Comparison of ENCODE assay signal across 11 cellular contexts in genomic region chr11:29019960-29020683, GRCh38.
DNase-seq lines count a peak whose midpoint lies in the region; ATAC-seq and TF ChIP-seq lines count a peak whose summit lies in the region.
"Had no signal": no experiment of that assay in that cellular context is flagged by ENCODE, and none has a peak within 500 bp of the region (broad histone marks: within the 10 kb centered on the region; RNA-seq: fewer than 3 reads in every experiment).

No MANE protein-coding gene starts in this region.

- no peaks in the 10 kb centered on the region for H3K4me1 Mint-ChIP-seq in nephron progenitor cell
- no peaks in the 10 kb centered on the region for H3K4me1 Mint-ChIP-seq in activated CD4-positive, alpha-beta memory T cell treated with anti-CD3 and anti-CD28 coated beads for 36 hours (ENCODE audit: low read depth)

- no peaks in the 10 kb centered on the region for H3K36me3 Mint-ChIP-seq in nephron progenitor cell (ENCODE audit: low read depth)
- no peaks in the 10 kb centered on the region for H3K36me3 Mint-ChIP-seq in activated CD4-positive, alpha-beta memory T cell treated with anti-CD3 and anti-CD28 coated beads for 36 hours

- H3K27ac Mint-ChIP-seq in nephron progenitor cell: no peak overlapping the region
- no peak overlapping the region for H3K27ac Mint-ChIP-seq in activated CD4-positive, alpha-beta memory T cell treated with anti-CD3 and anti-CD28 coated beads for 36 hours
- H3K27ac Mint-ChIP-seq: dendritic cell treated with granulocyte-macrophage colony-stimulating factor and Interleukin-4, amounts not matched to agents 40 ng/mL and 50 ng/mL, for 4 days had no signal

- CTCF ChIA-PET in activated CD4-positive, alpha-beta memory T cell treated with anti-CD3 and anti-CD28 coated beads for 36 hours (lab: Charles Lee): no interaction called here

- no peaks in the 10 kb centered on the region for H3K27me3 Mint-ChIP-seq in nephron progenitor cell (ENCODE audit: low read depth, poor library complexity)
- no peaks in the 10 kb centered on the region for H3K27me3 Mint-ChIP-seq in activated CD4-positive, alpha-beta memory T cell treated with anti-CD3 and anti-CD28 coated beads for 36 hours
- H3K27me3 Mint-ChIP-seq: dendritic cell treated with granulocyte-macrophage colony-stimulating factor and Interleukin-4, amounts not matched to agents 40 ng/mL and 50 ng/mL, for 4 days had no signal

- no peaks in the 10 kb centered on the region for H3K9me3 Mint-ChIP-seq in nephron progenitor cell
- peaks cover 19% of the 10 kb centered on the region for H3K9me3 Mint-ChIP-seq in activated CD4-positive, alpha-beta memory T cell treated with anti-CD3 and anti-CD28 coated beads for 36 hours

- ATAC-seq in HG02588 (IDR thresholded peaks at IDR 0.05; ENCODE audit: unreplicated experiment): no peak

- POLR2A ChIA-PET in activated CD4-positive, alpha-beta memory T cell treated with anti-CD3 and anti-CD28 coated beads for 36 hours (lab: Charles Lee): no interaction called here

- no peak overlapping the region for H3K4me3 ChIP-seq in cardiac fibroblast (replicated peaks in 1 of 2; ENCODE audit: low read depth in 2 of 2, low read length in 2 of 2)
- no peak overlapping the region for H3K4me3 ChIP-seq in coronary artery
- H3K4me3 ChIP-seq: tibial nerve had no signal

- DNase-seq in EH (ENCODE audit: low read depth) (peak; percentile 52), NCI-H146 (lab: John Stamatoyannopoulos, UW) (peak; percentile 60), cardiac fibroblast (ENCODE audit: low read depth in 2 of 2) (peak; percentile 61 to 70), nephron progenitor cell (peak; percentile 19), coronary artery (ENCODE audit: low spot score) (no peak)
- no peak for DNase-seq in activated CD4-positive, alpha-beta memory T cell treated with anti-CD3 and anti-CD28 coated beads for 36 hours
- no peak for DNase-seq in activated CD4-positive, alpha-beta T cell treated with anti-CD3 and anti-CD28 coated beads, Interleukin-2, amount 50 U/mL, for 4 hours
- DNase-seq: Right ventricle myocardium superior had no signal

- intact Hi-C loops in activated CD4-positive, alpha-beta memory T cell treated with anti-CD3 and anti-CD28 coated beads for 36 hours (cut with micrococcal nuclease): no loop called here

- no peak overlapping the region for H3K4me3 Mint-ChIP-seq in nephron progenitor cell
- H3K4me3 Mint-ChIP-seq in activated CD4-positive, alpha-beta memory T cell treated with anti-CD3 and anti-CD28 coated beads for 36 hours: no peak overlapping the region
- H3K4me3 Mint-ChIP-seq: dendritic cell treated with granulocyte-macrophage colony-stimulating factor and Interleukin-4, amounts not matched to agents 40 ng/mL and 50 ng/mL, for 4 days had no signal

- no peak overlapping the region for H3K27ac ChIP-seq in coronary artery
- H3K27ac ChIP-seq: tibial nerve had no signal

- peak; percentile 68 for TF ChIP-seq CTCF in cardiac fibroblast (IDR thresholded peaks at IDR 0.05; ENCODE audit: low read depth, low read length)
- peak; percentile 54 for TF ChIP-seq CTCF in nephron progenitor cell (IDR thresholded peaks at IDR 0.05)
- TF ChIP-seq CTCF in coronary artery (IDR thresholded peaks at IDR 0.05): no peak

Comparison
In these comparisons a context has a peak if more than half of its experiments do, and no peak if none do; other contexts are left out.
1. DNase-seq: peak in EH (single experiment), NCI-H146 (single experiment), cardiac fibroblast (2 of 2) and nephron progenitor cell (single experiment); none in activated CD4-positive, alpha-beta memory T cell treated with anti-CD3 and anti-CD28 coated beads for 36 hours (single experiment), coronary artery (single experiment) and activated CD4-positive, alpha-beta T cell treated with anti-CD3 and anti-CD28 coated beads, Interleukin-2, amount 50 U/mL, for 4 hours (0 of 2).